ENCODE assay signal across 8 cellular contexts in the genomic region with DNA sequence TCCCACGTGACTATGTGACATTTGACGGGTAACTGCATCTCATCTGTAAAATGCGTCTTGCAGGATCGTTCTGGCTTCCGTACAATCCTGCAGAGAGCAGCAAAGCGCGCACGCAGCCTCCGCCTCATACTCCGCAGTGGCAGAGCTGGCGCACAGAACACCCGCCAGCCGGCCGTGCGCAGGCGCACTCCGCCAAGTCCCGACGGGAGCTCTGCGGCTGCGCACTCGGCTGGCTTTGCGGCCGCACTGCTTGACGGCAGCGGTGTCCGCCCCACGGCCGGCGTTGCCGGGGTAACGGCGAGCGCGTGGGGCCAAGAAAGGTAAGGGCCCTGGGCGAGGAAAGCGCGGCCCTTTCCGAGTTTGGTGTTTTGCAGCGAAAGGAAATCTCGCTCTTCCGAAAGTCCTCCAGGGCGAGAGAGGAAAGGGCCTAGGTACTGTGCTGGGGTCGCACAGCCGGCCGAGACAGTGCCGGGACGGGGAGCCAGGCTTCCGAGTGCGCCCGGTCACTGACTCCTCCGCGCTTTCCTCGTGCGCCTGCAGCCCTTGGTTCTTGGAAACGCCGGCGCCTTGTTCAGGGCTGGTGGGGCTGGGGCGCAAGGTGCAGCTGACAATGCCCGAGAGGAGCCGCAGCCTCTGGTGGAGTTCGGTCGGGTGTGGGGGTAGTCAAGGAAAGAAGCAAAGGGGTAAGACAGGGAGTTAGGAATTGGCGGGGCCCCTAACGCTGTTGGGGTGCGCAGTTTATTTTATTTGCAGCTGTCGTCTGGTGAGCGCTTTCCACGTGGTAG.
DNase-seq lines count a peak whose midpoint lies in the region; ATAC-seq lines count a peak whose summit lies in the region.

A gene (plus strand): TSS at position 283 of the 785 bp plus-strand sequence. CDS start 5,321 bp downstream, outside the sequence.

- DNase-seq in C1 segment of cervical spinal cord (lab: John Stamatoyannopoulos, UW) (peak; percentile 45 to 95 (median 88)), NCI-H524 treated with DMSO at 0.1 percent for 48 hours (lab: John Stamatoyannopoulos, UW) (peak; percentile 67)
- peak; percentile 95 for DNase-seq in activated CD4-positive, alpha-beta T cell treated with anti-CD3 and anti-CD28 coated beads for 4 hours
- peak; percentile 89 to 95 (median 90) for DNase-seq in stimulated activated CD4-positive, alpha-beta T cell treated with anti-CD3 and anti-CD28 coated beads, Interleukin-1b, Interleukin-23, amount 100 ng/mL, for 24 hours (ENCODE audit: low read depth in 4 of 4, low spot score in 1 of 4)

- H3K27ac ChIP-seq in cingulate gyrus (ENCODE audit: low read depth, low read length), result peak within 1 kb of the TSS; percentile 88
- peak within 1 kb of the TSS; percentile 83 for H3K27ac ChIP-seq in layer of hippocampus (ENCODE audit: low read depth, low read length)

- H3K27me3 ChIP-seq in layer of hippocampus (ENCODE audit: control insufficient read depth, insufficient read depth, low read length), result no peaks in the 10 kb centered on the region

- ATAC-seq in GM19324 (IDR thresholded peaks at IDR 0.05; ENCODE audit: low FRiP score, unreplicated experiment) (peak; percentile 91), HG03460 (IDR thresholded peaks at IDR 0.05; ENCODE audit: unreplicated experiment) (peak; percentile 84)

Comparison
In these comparisons a context has a peak if more than half of its experiments do, and no peak if none do; other contexts are left out.
1. Peak in every context shown above with its lines: DNase-seq, ATAC-seq and H3K27ac ChIP-seq.